Comparison of ENCODE assay signal across 1 cellular context in genomic region chr2:8802741-8803140, GRCh38.
TF ChIP-seq lines count a peak whose summit lies in the region.

No MANE protein-coding gene starts in this region.

TF ChIP-seq in SK-N-SH, 30 proteins besides CTCF, POLR2A, EP300 and RAD21 (continued from another document):
- no peak for TF ChIP-seq USF2 (IDR thresholded peaks at IDR 0.05; ENCODE audit: borderline replicate concordance, low read depth, low read length)
- no peak for TF ChIP-seq MEF2A (IDR thresholded peaks at IDR 0.05; ENCODE audit: borderline replicate concordance, low read depth)
- no peak for TF ChIP-seq JUND (IDR thresholded peaks at IDR 0.05)
- no peak for TF ChIP-seq GATA2 (CRISPR knock-in tag; IDR thresholded peaks at IDR 0.05)
- TF ChIP-seq YY1 (IDR thresholded peaks at IDR 0.05; ENCODE audit: low read depth): no peak
- no peak for TF ChIP-seq IRF3 (IDR thresholded peaks at IDR 0.05; ENCODE audit: low read depth, low read length)
